ENCODE assay signal across 1 cellular context in the genomic region with DNA sequence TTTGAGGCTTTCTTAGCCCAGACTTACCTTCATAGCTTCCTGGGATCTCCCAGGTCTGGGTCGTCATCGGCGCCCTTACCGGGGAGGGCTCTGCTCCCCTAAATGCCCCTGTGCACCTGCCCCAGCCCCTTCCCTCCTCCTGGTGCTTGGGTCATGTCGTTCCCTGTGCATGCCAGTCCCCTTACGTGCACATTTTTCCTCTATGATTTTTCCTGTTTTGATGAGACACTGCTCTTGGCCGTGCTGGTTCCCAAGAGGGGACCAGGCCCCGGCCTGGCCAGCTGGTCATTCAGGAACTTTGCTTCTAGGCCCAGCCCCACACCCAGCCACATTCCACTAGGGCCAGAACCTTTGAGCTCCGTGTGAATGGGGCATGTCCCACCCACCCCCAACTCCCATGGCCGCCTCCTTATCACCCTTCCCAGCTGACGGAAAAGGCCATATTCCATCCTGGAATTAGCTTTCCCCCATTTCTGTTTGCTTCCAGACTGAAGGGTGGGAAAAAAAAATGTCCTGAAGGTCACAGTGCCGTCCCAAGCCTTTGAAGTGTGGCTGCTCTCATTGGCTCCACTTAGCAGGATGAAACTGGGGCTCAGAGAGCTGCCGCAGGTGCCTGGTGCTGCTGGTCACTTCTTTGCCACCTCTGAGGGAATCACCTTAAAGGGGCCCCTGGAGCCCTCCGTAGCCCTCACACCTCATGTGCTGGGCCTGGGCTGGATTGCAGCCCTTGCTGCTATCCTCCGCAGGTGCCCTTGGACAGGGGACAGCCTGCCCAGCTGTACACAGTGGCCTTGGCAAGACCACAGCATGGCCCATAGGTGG.
TF ChIP-seq lines count a peak whose summit lies in the region.

No MANE protein-coding gene starts in this region.

TF ChIP-seq in HepG2, 621 proteins besides CTCF, POLR2A, EP300 and RAD21 (continued from another document and continues in another):
- no peak for TF ChIP-seq ISX (CRISPR knock-in tag; conservative IDR thresholded peaks at IDR 0.05)
- peak; percentile 43; the same call in 1 of the 2 replicates for TF ChIP-seq RFXANK (CRISPR knock-in tag; IDR thresholded peaks at IDR 0.05)
- peak; percentile 46; the same call in 1 of the 2 replicates for TF ChIP-seq KLF6 (CRISPR knock-in tag; IDR thresholded peaks at IDR 0.05)
- no peak; the same call in 1 of the 2 replicates for TF ChIP-seq ETV6 (CRISPR knock-in tag; conservative IDR thresholded peaks at IDR 0.05)
- TF ChIP-seq, protein P1, sequence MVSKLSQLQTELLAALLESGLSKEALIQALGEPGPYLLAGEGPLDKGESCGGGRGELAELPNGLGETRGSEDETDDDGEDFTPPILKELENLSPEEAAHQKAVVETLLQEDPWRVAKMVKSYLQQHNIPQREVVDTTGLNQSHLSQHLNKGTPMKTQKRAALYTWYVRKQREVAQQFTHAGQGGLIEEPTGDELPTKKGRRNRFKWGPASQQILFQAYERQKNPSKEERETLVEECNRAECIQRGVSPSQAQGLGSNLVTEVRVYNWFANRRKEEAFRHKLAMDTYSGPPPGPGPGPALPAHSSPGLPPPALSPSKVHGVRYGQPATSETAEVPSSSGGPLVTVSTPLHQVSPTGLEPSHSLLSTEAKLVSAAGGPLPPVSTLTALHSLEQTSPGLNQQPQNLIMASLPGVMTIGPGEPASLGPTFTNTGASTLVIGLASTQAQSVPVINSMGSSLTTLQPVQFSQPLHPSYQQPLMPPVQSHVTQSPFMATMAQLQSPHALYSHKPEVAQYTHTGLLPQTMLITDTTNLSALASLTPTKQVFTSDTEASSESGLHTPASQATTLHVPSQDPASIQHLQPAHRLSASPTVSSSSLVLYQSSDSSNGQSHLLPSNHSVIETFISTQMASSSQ (IDR thresholded peaks at IDR 0.05; ENCODE audit: low read depth) = peak; percentile 67
- TF ChIP-seq, protein P1 (CRISPR knock-in tag; IDR thresholded peaks at IDR 0.05; ENCODE audit: borderline replicate concordance) = peak; percentile 76
- peak; percentile 77 for TF ChIP-seq ZSCAN31 (CRISPR knock-in tag; IDR thresholded peaks at IDR 0.05; ENCODE audit: low read depth)
- TF ChIP-seq, protein P2, sequence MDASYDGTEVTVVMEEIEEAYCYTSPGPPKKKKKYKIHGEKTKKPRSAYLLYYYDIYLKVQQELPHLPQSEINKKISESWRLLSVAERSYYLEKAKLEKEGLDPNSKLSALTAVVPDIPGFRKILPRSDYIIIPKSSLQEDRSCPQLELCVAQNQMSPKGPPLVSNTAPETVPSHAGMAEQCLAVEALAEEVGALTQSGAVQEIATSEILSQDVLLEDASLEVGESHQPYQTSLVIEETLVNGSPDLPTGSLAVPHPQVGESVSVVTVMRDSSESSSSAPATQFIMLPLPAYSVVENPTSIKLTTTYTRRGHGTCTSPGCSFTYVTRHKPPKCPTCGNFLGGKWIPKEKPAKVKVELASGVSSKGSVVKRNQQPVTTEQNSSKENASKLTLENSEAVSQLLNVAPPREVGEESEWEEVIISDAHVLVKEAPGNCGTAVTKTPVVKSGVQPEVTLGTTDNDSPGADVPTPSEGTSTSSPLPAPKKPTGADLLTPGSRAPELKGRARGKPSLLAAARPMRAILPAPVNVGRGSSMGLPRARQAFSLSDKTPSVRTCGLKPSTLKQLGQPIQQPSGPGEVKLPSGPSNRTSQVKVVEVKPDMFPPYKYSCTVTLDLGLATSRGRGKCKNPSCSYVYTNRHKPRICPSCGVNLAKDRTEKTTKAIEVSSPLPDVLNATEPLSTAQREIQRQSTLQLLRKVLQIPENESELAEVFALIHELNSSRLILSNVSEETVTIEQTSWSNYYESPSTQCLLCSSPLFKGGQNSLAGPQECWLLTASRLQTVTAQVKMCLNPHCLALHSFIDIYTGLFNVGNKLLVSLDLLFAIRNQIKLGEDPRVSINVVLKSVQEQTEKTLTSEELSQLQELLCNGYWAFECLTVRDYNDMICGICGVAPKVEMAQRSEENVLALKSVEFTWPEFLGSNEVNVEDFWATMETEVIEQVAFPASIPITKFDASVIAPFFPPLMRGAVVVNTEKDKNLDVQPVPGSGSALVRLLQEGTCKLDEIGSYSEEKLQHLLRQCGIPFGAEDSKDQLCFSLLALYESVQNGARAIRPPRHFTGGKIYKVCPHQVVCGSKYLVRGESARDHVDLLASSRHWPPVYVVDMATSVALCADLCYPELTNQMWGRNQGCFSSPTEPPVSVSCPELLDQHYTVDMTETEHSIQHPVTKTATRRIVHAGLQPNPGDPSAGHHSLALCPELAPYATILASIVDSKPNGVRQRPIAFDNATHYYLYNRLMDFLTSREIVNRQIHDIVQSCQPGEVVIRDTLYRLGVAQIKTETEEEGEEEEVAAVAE (CRISPR knock-in tag; IDR thresholded peaks at IDR 0.05; ENCODE audit: borderline replicate concordance) = no peak
- no peak for TF ChIP-seq ZNF224 (CRISPR knock-in tag; IDR thresholded peaks at IDR 0.05)
- TF ChIP-seq ZFP36L1 (CRISPR knock-in tag; IDR thresholded peaks at IDR 0.05) = no peak
- TF ChIP-seq REXO4 (CRISPR knock-in tag; IDR thresholded peaks at IDR 0.05; ENCODE audit: borderline replicate concordance) = no peak
- TF ChIP-seq MAZ (IDR thresholded peaks at IDR 0.05; ENCODE audit: borderline replicate concordance, low read depth, low read length) = peak; percentile 6; the same call in 1 of the 2 replicates
- peak; percentile 67; the same call in 1 of the 2 replicates for TF ChIP-seq MAZ (CRISPR knock-in tag; IDR thresholded peaks at IDR 0.05; ENCODE audit: low read depth)
- no peak for TF ChIP-seq IRF1 (CRISPR knock-in tag; IDR thresholded peaks at IDR 0.05; ENCODE audit: low read depth)
- TF ChIP-seq ZNF205 (CRISPR knock-in tag; IDR thresholded peaks at IDR 0.05) = peak; percentile 81; the same call in 1 of the 2 replicates
- no peak for TF ChIP-seq CSRNP2 (CRISPR knock-in tag; conservative IDR thresholded peaks at IDR 0.05; ENCODE audit: low read depth)
- no peak for TF ChIP-seq TAF1 (CRISPR knock-in tag; IDR thresholded peaks at IDR 0.05)
- TF ChIP-seq ONECUT2 (CRISPR knock-in tag; IDR thresholded peaks at IDR 0.05) = 0 out of 2 replicates have a peak, but pooled peaks have one; percentile 35
- TF ChIP-seq E2F5 (CRISPR knock-in tag; conservative IDR thresholded peaks at IDR 0.05) = no peak
- TF ChIP-seq ZNF614 (CRISPR knock-in tag; IDR thresholded peaks at IDR 0.05; ENCODE audit: borderline replicate concordance) = no peak
- peak; percentile 52; the same call in 1 of the 2 replicates for TF ChIP-seq ZNF772 (CRISPR knock-in tag; IDR thresholded peaks at IDR 0.05)
- TF ChIP-seq ZNF792 (CRISPR knock-in tag; IDR thresholded peaks at IDR 0.05) = no peak; the same call in 1 of the 2 replicates
- no peak for TF ChIP-seq MTA3 (CRISPR knock-in tag; IDR thresholded peaks at IDR 0.05)
- TF ChIP-seq HNRNPUL1 (IDR thresholded peaks at IDR 0.05; ENCODE audit: low read depth, low read length) = no peak
- TF ChIP-seq RFXAP (CRISPR knock-in tag; IDR thresholded peaks at IDR 0.05; ENCODE audit: borderline replicate concordance) = peak; percentile 66; the same call in 1 of the 2 replicates
- TF ChIP-seq ZSCAN25 (CRISPR knock-in tag; IDR thresholded peaks at IDR 0.05) = peak; percentile 70; the same call in 1 of the 2 replicates
- TF ChIP-seq ZNF296 (CRISPR knock-in tag; conservative IDR thresholded peaks at IDR 0.05) = no peak
- peak; percentile 71; the same call in 1 of the 2 replicates for TF ChIP-seq DMAP1 (CRISPR knock-in tag; IDR thresholded peaks at IDR 0.05)
- TF ChIP-seq, protein P3, sequence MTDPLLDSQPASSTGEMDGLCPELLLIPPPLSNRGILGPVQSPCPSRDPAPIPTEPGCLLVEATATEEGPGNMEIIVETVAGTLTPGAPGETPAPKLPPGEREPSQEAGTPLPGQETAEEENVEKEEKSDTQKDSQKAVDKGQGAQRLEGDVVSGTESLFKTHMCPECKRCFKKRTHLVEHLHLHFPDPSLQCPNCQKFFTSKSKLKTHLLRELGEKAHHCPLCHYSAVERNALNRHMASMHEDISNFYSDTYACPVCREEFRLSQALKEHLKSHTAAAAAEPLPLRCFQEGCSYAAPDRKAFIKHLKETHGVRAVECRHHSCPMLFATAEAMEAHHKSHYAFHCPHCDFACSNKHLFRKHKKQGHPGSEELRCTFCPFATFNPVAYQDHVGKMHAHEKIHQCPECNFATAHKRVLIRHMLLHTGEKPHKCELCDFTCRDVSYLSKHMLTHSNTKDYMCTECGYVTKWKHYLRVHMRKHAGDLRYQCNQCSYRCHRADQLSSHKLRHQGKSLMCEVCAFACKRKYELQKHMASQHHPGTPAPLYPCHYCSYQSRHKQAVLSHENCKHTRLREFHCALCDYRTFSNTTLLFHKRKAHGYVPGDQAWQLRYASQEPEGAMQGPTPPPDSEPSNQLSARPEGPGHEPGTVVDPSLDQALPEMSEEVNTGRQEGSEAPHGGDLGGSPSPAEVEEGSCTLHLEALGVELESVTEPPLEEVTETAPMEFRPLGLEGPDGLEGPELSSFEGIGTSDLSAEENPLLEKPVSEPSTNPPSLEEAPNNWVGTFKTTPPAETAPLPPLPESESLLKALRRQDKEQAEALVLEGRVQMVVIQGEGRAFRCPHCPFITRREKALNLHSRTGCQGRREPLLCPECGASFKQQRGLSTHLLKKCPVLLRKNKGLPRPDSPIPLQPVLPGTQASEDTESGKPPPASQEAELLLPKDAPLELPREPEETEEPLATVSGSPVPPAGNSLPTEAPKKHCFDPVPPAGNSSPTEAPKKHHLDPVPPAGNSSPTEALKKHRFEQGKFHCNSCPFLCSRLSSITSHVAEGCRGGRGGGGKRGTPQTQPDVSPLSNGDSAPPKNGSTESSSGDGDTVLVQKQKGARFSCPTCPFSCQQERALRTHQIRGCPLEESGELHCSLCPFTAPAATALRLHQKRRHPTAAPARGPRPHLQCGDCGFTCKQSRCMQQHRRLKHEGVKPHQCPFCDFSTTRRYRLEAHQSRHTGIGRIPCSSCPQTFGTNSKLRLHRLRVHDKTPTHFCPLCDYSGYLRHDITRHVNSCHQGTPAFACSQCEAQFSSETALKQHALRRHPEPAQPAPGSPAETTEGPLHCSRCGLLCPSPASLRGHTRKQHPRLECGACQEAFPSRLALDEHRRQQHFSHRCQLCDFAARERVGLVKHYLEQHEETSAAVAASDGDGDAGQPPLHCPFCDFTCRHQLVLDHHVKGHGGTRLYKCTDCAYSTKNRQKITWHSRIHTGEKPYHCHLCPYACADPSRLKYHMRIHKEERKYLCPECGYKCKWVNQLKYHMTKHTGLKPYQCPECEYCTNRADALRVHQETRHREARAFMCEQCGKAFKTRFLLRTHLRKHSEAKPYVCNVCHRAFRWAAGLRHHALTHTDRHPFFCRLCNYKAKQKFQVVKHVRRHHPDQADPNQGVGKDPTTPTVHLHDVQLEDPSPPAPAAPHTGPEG (CRISPR knock-in tag; IDR thresholded peaks at IDR 0.05) = no peak
- TF ChIP-seq ZNF816 (CRISPR knock-in tag; IDR thresholded peaks at IDR 0.05; ENCODE audit: borderline replicate concordance) = no peak; the same call in 1 of the 2 replicates
- TF ChIP-seq MTF2 (CRISPR knock-in tag; IDR thresholded peaks at IDR 0.05; ENCODE audit: borderline replicate concordance) = no peak
- TF ChIP-seq PRPF4 (IDR thresholded peaks at IDR 0.05; ENCODE audit: low read depth, low read length, poor library complexity, severe bottlenecking) = no peak
- TF ChIP-seq HOXA3 (CRISPR knock-in tag; IDR thresholded peaks at IDR 0.05) = peak; percentile 74
- TF ChIP-seq ZSCAN21 (CRISPR knock-in tag; IDR thresholded peaks at IDR 0.05; ENCODE audit: borderline replicate concordance) = no peak; the same call in 1 of the 2 replicates
- 0 out of 2 replicates have a peak, but pooled peaks have one; percentile 16 for TF ChIP-seq ZNF616 (CRISPR knock-in tag; IDR thresholded peaks at IDR 0.05; ENCODE audit: low read depth)
